In the genomic region with DNA sequence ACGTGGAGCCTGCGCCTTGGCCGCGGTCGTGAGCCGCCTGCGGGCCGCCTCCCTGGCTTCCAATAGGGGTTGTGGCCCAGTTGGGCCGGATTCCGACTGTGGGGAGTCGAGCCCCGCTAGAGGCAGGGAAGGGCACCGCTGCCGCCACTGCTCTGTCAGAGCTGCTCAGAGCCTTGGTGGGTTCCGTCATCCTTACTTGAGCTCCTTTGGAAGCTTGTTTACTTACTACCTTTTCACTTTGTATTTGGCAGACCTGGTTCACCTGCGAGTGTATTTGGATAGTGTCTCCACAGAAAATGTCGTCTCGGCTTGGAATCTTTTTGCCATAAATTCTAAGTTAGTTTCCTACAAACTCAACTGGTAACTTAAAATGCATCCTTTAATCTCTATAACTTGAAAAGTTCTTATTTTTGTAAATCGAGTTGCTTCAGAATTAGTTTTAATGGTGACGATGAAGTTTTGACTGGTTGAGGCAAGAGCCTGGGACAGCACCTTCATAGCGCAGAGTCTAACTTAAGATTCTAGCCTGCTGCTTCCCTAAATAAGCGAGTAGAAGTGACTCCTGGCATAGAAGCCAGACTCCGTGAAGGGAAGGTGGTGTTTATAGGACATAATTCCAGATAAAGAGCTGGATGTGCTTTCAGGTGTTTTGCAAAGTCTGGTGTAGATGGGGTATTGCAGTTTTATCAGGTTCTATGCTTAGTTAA, we compare ENCODE assay signal across 8 cellular contexts.
DNase-seq lines count a peak whose midpoint lies in the region; ATAC-seq lines count a peak whose summit lies in the region.

No MANE protein-coding gene starts in this region.

- peak overlapping the region; percentile 95 for H3K27ac ChIP-seq in substantia nigra (ENCODE audit: low read depth, low read length, poor library complexity, severe bottlenecking)

- ATAC-seq in GM19395 (IDR thresholded peaks at IDR 0.05; ENCODE audit: unreplicated experiment): peak; percentile 39
- ATAC-seq in HG03565 (IDR thresholded peaks at IDR 0.05; ENCODE audit: unreplicated experiment): peak; percentile 15

- peak; percentile 42 for DNase-seq in CD1c-positive myeloid dendritic cell (ENCODE audit: extremely low spot score)
- DNase-seq in activated naive CD8-positive, alpha-beta T cell treated with anti-CD3 and anti-CD28 coated beads, Interleukin-2, amount 50 U/mL, for 16 hours (ENCODE audit: low read depth, low spot score): peak; percentile 4
- peak; percentile 29 for DNase-seq in kidney tubule cell (ENCODE audit: low spot score)
- DNase-seq in substantia nigra (lab: John Stamatoyannopoulos, UW): peak in 2 of 49 donors; percentile 44 to 58
- no peak for DNase-seq in NCI-H748 (lab: John Stamatoyannopoulos, UW; ENCODE audit: unreplicated experiment)
- DNase-seq in MV-4-11 (lab: John Stamatoyannopoulos, UW): no peak

Comparison
In these comparisons a context has a peak if more than half of its experiments do, and no peak if none do; other contexts are left out.
1. DNase-seq: peak in CD1c-positive myeloid dendritic cell (single experiment), activated naive CD8-positive, alpha-beta T cell treated with anti-CD3 and anti-CD28 coated beads, Interleukin-2, amount 50 U/mL, for 16 hours (single experiment) and kidney tubule cell (single experiment); none in NCI-H748 (single experiment) and MV-4-11 (single experiment).